1 cellular context compared by ENCODE assay signal in the genomic region with DNA sequence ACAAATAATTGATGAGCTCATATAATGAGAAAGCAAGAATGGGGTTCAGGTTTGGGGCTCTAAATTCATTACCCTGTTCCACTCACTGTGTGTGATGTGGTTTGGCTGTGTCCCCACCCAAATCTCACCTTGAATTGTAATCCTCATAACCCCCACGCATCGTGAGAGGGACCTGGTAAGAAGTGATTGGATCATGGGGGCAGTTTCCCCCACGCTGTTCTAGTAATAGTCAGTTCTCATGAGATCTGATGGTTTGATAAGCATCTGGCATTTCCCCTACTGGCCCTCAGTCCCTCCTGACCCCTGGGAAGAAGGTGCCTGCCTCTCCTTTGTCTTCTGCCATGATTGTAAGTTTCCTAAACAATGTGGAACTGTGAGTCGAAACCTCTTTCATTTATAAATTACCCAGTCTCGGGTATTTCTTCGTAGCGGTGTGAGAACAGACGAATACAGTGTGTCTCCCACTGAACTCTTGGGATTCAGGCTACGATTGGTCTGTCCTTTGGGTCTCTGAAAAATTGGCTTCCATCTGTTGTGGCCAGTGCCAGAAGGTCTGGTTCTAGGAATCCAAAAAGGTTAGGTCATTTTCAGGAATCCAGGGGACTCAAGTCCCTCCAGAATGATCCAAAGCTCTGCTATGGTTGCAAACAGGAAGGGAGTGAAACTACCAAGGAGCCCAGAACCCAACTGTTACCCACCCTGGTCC.
TF ChIP-seq lines count a peak whose summit lies in the region.

No MANE protein-coding gene starts in this region.

TF ChIP-seq in WTC11, 78 proteins besides CTCF, POLR2A, EP300 and RAD21 (continued from another document):
- TF ChIP-seq, protein P1, sequence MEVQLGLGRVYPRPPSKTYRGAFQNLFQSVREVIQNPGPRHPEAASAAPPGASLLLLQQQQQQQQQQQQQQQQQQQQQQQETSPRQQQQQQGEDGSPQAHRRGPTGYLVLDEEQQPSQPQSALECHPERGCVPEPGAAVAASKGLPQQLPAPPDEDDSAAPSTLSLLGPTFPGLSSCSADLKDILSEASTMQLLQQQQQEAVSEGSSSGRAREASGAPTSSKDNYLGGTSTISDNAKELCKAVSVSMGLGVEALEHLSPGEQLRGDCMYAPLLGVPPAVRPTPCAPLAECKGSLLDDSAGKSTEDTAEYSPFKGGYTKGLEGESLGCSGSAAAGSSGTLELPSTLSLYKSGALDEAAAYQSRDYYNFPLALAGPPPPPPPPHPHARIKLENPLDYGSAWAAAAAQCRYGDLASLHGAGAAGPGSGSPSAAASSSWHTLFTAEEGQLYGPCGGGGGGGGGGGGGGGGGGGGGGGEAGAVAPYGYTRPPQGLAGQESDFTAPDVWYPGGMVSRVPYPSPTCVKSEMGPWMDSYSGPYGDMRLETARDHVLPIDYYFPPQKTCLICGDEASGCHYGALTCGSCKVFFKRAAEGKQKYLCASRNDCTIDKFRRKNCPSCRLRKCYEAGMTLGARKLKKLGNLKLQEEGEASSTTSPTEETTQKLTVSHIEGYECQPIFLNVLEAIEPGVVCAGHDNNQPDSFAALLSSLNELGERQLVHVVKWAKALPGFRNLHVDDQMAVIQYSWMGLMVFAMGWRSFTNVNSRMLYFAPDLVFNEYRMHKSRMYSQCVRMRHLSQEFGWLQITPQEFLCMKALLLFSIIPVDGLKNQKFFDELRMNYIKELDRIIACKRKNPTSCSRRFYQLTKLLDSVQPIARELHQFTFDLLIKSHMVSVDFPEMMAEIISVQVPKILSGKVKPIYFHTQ (CRISPR knock-in tag; IDR thresholded peaks at IDR 0.05) = no peak
- TF ChIP-seq, protein P2, sequence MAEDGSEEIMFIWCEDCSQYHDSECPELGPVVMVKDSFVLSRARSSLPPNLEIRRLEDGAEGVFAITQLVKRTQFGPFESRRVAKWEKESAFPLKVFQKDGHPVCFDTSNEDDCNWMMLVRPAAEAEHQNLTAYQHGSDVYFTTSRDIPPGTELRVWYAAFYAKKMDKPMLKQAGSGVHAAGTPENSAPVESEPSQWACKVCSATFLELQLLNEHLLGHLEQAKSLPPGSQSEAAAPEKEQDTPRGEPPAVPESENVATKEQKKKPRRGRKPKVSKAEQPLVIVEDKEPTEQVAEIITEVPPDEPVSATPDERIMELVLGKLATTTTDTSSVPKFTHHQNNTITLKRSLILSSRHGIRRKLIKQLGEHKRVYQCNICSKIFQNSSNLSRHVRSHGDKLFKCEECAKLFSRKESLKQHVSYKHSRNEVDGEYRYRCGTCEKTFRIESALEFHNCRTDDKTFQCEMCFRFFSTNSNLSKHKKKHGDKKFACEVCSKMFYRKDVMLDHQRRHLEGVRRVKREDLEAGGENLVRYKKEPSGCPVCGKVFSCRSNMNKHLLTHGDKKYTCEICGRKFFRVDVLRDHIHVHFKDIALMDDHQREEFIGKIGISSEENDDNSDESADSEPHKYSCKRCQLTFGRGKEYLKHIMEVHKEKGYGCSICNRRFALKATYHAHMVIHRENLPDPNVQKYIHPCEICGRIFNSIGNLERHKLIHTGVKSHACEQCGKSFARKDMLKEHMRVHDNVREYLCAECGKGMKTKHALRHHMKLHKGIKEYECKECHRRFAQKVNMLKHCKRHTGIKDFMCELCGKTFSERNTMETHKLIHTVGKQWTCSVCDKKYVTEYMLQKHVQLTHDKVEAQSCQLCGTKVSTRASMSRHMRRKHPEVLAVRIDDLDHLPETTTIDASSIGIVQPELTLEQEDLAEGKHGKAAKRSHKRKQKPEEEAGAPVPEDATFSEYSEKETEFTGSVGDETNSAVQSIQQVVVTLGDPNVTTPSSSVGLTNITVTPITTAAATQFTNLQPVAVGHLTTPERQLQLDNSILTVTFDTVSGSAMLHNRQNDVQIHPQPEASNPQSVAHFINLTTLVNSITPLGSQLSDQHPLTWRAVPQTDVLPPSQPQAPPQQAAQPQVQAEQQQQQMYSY (CRISPR knock-in tag; IDR thresholded peaks at IDR 0.05) = no peak
